ENCODE assay signal across 3 cellular contexts in genomic region chr2:113305764-113306163, GRCh38. TPM values are rescaled to one million over a fixed set of nuclear protein-coding genes. Genes with fewer than 3 reads are reported as not detected.
"Had no signal": no experiment of that assay in that cellular context is flagged by ENCODE, and none has a peak within 500 bp of the region (broad histone marks: within the 10 kb centered on the region; RNA-seq: fewer than 3 reads in every experiment).

No MANE protein-coding gene starts in this region.

RNA-seq across cellular contexts. Expression of gene PAX8, which starts 27.0 kb away (rescaled TPM):
- total RNA-seq: cerebellum, smooth muscle cell had no signal
- polyA plus RNA-seq: neural cell, smooth muscle cell had no signal
